Comparison of ENCODE assay signal across 31 cellular contexts in the genomic region with DNA sequence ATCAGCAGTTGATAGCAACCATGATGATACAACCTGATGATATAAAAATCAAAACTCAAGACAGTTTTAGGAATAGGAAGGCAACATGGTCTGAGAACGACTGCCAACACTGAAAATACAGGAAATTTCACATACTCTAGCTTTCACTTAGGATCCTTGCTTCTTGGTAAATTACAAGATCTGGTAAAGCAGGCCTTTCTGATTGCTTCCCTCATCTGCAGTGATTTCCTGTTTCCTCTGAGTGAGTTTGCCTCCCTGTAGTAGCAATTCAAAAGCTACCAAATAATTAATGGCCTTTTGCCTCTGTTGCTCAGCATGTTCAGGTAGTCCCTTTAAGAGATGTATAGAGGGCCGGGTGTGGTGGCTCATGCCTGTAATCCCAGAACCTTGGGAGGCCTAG. TPM values are rescaled to one million over a fixed set of nuclear protein-coding genes. Genes with fewer than 3 reads are reported as not detected.
A peak's percentile ranks its signal among the peaks of the same experiment; 100 is the strongest.
DNase-seq lines count a peak whose midpoint lies in the region; FAIRE-seq and TF ChIP-seq lines count a peak whose summit lies in the region.
"Had no signal": no experiment of that assay in that cellular context is flagged by ENCODE, and none has a peak within 500 bp of the region (broad histone marks: within the 10 kb centered on the region; RNA-seq: fewer than 3 reads in every experiment).

No MANE protein-coding gene starts in this region.

- no peaks in the 10 kb centered on the region for H3K9me3 ChIP-seq in endothelial cell of umbilical vein (replicated peaks; ENCODE audit: control insufficient read depth, insufficient read depth, low read length)
- H3K9me3 ChIP-seq: uterus had no signal

- H3K36me3 Mint-ChIP-seq in CD14-positive monocyte (peaks cover 4 to 10% of the 10 kb centered on the region in 2 donors), neural crest cell (ENCODE audit: low read depth) (peaks cover 2% of the 10 kb centered on the region)
- peaks cover 3% of the 10 kb centered on the region for H3K36me3 Mint-ChIP-seq in T-helper 2 cell treated with Interferon-gamma antibody and Interleukin-4, amounts not matched to agents 5 μg/mL and 100 μg/mL, for 36 hours (ENCODE audit: low read depth)
- H3K36me3 Mint-ChIP-seq: stimulated activated effector memory CD8-positive, alpha-beta T cell treated with anti-CD3 and anti-CD28 coated beads, Interleukin-12 subunit alpha, Interleukin-12 subunit beta, amount 100 ng/mL, for 72 hours had no signal

- H3K4me3 ChIP-seq in endothelial cell of umbilical vein (replicated peaks in 1 of 3; ENCODE audit: insufficient read depth in 1 of 3, low read depth in 1 of 3, low read length in 3 of 3): no peak overlapping the region
- H3K4me3 ChIP-seq: BLaER1 treated with 17β-estradiol and CSF1 and Interleukin-3, amounts not matched to agents 10 nM and 100 nM; GM23338; K562; uterus had no signal

- no peaks in the 10 kb centered on the region for H4K20me1 ChIP-seq in endothelial cell of umbilical vein (replicated peaks; ENCODE audit: control insufficient read depth, extremely low read depth, insufficient read depth, low read length)
- H4K20me1 ChIP-seq: BLaER1 treated with 17β-estradiol and CSF1 and Interleukin-3, amounts not matched to agents 10 nM and 100 nM had no signal

- H3K27ac ChIP-seq in endothelial cell of umbilical vein (ENCODE audit: insufficient read depth, low read depth, low read length): no peak overlapping the region
- H3K27ac ChIP-seq: parathyroid adenoma, uterus had no signal

- no peak overlapping the region for H3K4me2 ChIP-seq in endothelial cell of umbilical vein (ENCODE audit: insufficient read depth, low read length)
- H3K4me2 ChIP-seq: GM23338 had no signal

- TF ChIP-seq POLR2A in endothelial cell of umbilical vein (IDR thresholded peaks at IDR 0.05; ENCODE audit: low read depth, low read length): no peak

- no peaks in the 10 kb centered on the region for H3K9me1 ChIP-seq in endothelial cell of umbilical vein (replicated peaks; ENCODE audit: control insufficient read depth, extremely low read depth, insufficient read depth, low read length)

- CTCF ChIA-PET in endothelial cell of umbilical vein (lab: Charles Lee): interaction anchor here (0.8 to 1.6 kb wide), 2 partner anchors 17 to 42 kb away, joined by 3 to 4 read pairs; partner anchors contain the start of gene TMBIM4

- no TSS peak for BruUV-seq in endothelial cell of umbilical vein (replicated peaks; lab: Mats Ljungman, UMichigan)

- H3K27me3 ChIP-seq in endothelial cell of umbilical vein (ENCODE audit: control insufficient read depth in 2 of 2, insufficient read depth in 2 of 2, low read length in 2 of 2): peaks cover 3 to 7% of the 10 kb centered on the region in 2 experiments
- H3K27me3 ChIP-seq: uterus had no signal

- no peak overlapping the region for H3K9ac ChIP-seq in endothelial cell of umbilical vein (replicated peaks; ENCODE audit: extremely low read depth, insufficient read depth, low read length)
- H3K9ac ChIP-seq: BLaER1 treated with 17β-estradiol and CSF1 and Interleukin-3, amounts not matched to agents 10 nM and 100 nM; parathyroid adenoma had no signal

- H3K4me1 Mint-ChIP-seq in CD14-positive monocyte: peaks cover 43% of the 10 kb centered on the region
- H3K4me1 Mint-ChIP-seq in neural crest cell: peaks cover 4% of the 10 kb centered on the region
- H3K4me1 Mint-ChIP-seq in T-helper 2 cell treated with Interferon-gamma antibody and Interleukin-4, amounts not matched to agents 5 μg/mL and 100 μg/mL, for 36 hours (ENCODE audit: low read depth): no peaks in the 10 kb centered on the region
- H3K4me1 Mint-ChIP-seq: GM23338 had no signal

- FAIRE-seq in endothelial cell of umbilical vein (lab: Jason Lieb, UNC): no peak
- FAIRE-seq: HTR-8/SVneo, K562 had no signal

- peak overlapping the region in 1 of 2 donors; percentile 85 for H3K4me3 Mint-ChIP-seq in CD14-positive monocyte
- peak overlapping the region; percentile 18 for H3K4me3 Mint-ChIP-seq in neural crest cell
- H3K4me3 Mint-ChIP-seq in T-helper 2 cell treated with Interferon-gamma antibody and Interleukin-4, amounts not matched to agents 5 μg/mL and 100 μg/mL, for 36 hours: no peak overlapping the region
- H3K4me3 Mint-ChIP-seq: activated CD4-positive, alpha-beta T cell treated with anti-CD3 and anti-CD28 coated beads for 36 hours; GM23338; stimulated activated effector memory CD8-positive, alpha-beta T cell treated with anti-CD3 and anti-CD28 coated beads, Interleukin-12 subunit alpha, Interleukin-12 subunit beta, amount 100 ng/mL, for 72 hours had no signal

- peaks cover 0 to 2% (median 0%) of the 10 kb centered on the region in 3 donors for H3K27me3 Mint-ChIP-seq in CD14-positive monocyte (ENCODE audit: low read depth in 3 of 3)
- peaks cover 81% of the 10 kb centered on the region for H3K27me3 Mint-ChIP-seq in neural crest cell (ENCODE audit: low read depth)
- peaks cover 61% of the 10 kb centered on the region for H3K27me3 Mint-ChIP-seq in T-helper 2 cell treated with Interferon-gamma antibody and Interleukin-4, amounts not matched to agents 5 μg/mL and 100 μg/mL, for 36 hours (ENCODE audit: low read depth)

- POLR2A ChIA-PET in endothelial cell of umbilical vein (lab: Charles Lee): interaction anchor here (0.6 kb wide), 1 partner anchor 17 kb away, joined by 4 read pairs; no protein-coding TSS in a partner anchor

- H3K36me3 ChIP-seq in endothelial cell of umbilical vein (ENCODE audit: control insufficient read depth in 2 of 2, extremely low read depth in 1 of 2, insufficient read depth in 2 of 2, low read length in 2 of 2): no peaks in the 10 kb centered on the region
- H3K36me3 ChIP-seq: uterus had no signal

- no peaks in the 10 kb centered on the region for H3K79me2 ChIP-seq in endothelial cell of umbilical vein (ENCODE audit: control insufficient read depth, insufficient read depth, low read length)
- H3K79me2 ChIP-seq: parathyroid adenoma had no signal

- H2AFZ ChIP-seq in endothelial cell of umbilical vein (ENCODE audit: low read depth, low read length): no peak overlapping the region
- H2AFZ ChIP-seq: GM23338, parathyroid adenoma had no signal

- peak overlapping the region; percentile 93 to 100 (median 99) for H3K27ac Mint-ChIP-seq in CD14-positive monocyte
- H3K27ac Mint-ChIP-seq in neural crest cell (ENCODE audit: unreplicated experiment): no peak overlapping the region
- H3K27ac Mint-ChIP-seq in T-helper 2 cell treated with Interferon-gamma antibody and Interleukin-4, amounts not matched to agents 5 μg/mL and 100 μg/mL, for 36 hours: no peak overlapping the region
- H3K27ac Mint-ChIP-seq: activated CD4-positive, alpha-beta T cell treated with anti-CD3 and anti-CD28 coated beads for 36 hours; GM23338; stimulated activated effector memory CD8-positive, alpha-beta T cell treated with anti-CD3 and anti-CD28 coated beads, Interleukin-12 subunit alpha, Interleukin-12 subunit beta, amount 100 ng/mL, for 72 hours; T-cell had no signal

- dilution Hi-C loops in endothelial cell of umbilical vein (cut with MboI; ENCODE audit: extremely low pct_ligation_motif_present, low sequenced_read_pairs): no loop called here

- H3K9me3 Mint-ChIP-seq in CD14-positive monocyte: peaks cover 1 to 7% (median 4%) of the 10 kb centered on the region in 7 donors
- peaks cover 8% of the 10 kb centered on the region for H3K9me3 Mint-ChIP-seq in neural crest cell
- peaks cover 7% of the 10 kb centered on the region for H3K9me3 Mint-ChIP-seq in T-helper 2 cell treated with Interferon-gamma antibody and Interleukin-4, amounts not matched to agents 5 μg/mL and 100 μg/mL, for 36 hours

- intact Hi-C loops in CD14-positive monocyte (cut with micrococcal nuclease): no loop called here
- intact Hi-C loops in endothelial cell of umbilical vein (cut with micrococcal nuclease): no loop called here

- peaks cover 20% of the 10 kb centered on the region for H3K4me1 ChIP-seq in endothelial cell of umbilical vein (ENCODE audit: control insufficient read depth, extremely low read depth, insufficient read depth, low read length)
- H3K4me1 ChIP-seq: parathyroid adenoma, uterus had no signal

- DNase-seq in CD14-positive monocyte (ENCODE audit: low spot score) (no peak), GF-D8 (lab: John Stamatoyannopoulos, UW) (peak; percentile 8), endothelial cell of umbilical vein (ENCODE audit: low read depth, low spot score) (peak; percentile 37), neural crest cell (ENCODE audit: low read depth, low spot score) (no peak), GM20000 (ENCODE audit: low spot score) (no peak), NAMALWA (ENCODE audit: low spot score) (no peak), nucleus accumbens (lab: John Stamatoyannopoulos, UW) (no peak)
- DNase-seq in T-helper 2 cell treated with Interferon-gamma antibody and Interleukin-4, amounts not matched to agents 5 μg/mL and 100 μg/mL, for 36 hours (ENCODE audit: low spot score): no peak
- DNase-seq: activated CD4-positive, alpha-beta T cell treated with anti-CD3 and anti-CD28 coated beads for 36 hours; activated effector memory CD4-positive, alpha-beta T cell treated with anti-CD3 and anti-CD28 coated beads, Interleukin-2, amount 50 U/mL, for 16 hours; activated T-cell treated with anti-CD3 and anti-CD28 coated beads for 4 hours; effector CD4-positive, alpha-beta T cell; erythroblast; head of caudate nucleus; mesenchymal stem cell; NCI-H1105 treated with DMSO at 0.1 percent for 48 hours; NCI-H1930; NCI-H526; NK-92 treated with Interleukin-12 subunit alpha and Interleukin-12 subunit beta, amount 100 ng/mL, for 24 hours; right cardiac atrium; SHP77 treated with DMSO at 0.1 percent for 48 hours; stimulated activated CD4-positive, alpha-beta T cell treated with anti-CD3 and anti-CD28 coated beads, Interleukin-12 subunit alpha, Interleukin-12 subunit beta, amount 100 ng/mL, for 4 hours; stimulated activated CD4-positive, alpha-beta T cell treated with anti-CD3 and anti-CD28 coated beads, Interleukin-4, amount 100 ng/mL, for 1 hour; T-cell; uterus had no signal

- TF ChIP-seq CTCF in CD14-positive monocyte (IDR thresholded peaks at IDR 0.05) (no peak), endothelial cell of umbilical vein (IDR thresholded peaks at IDR 0.05; ENCODE audit: extremely low read depth in 1 of 2, insufficient read depth in 1 of 2, low read depth in 1 of 2, low read length in 2 of 2) (no peak), neural crest cell (conservative IDR thresholded peaks at IDR 0.05) (no peak), GM20000 (IDR thresholded peaks at IDR 0.05; ENCODE audit: extremely low read depth, missing control alignments) (no peak)

RNA-seq across cellular contexts. Expression of gene IRAK3, which starts 2.0 kb away (rescaled TPM):
- 10 to 100 TPM; 56.9 to 59.7 TPM for polyA plus RNA-seq in CD14-positive monocyte
- 7.4 and 8.5 TPM in 2 replicates for total RNA-seq in endothelial cell of umbilical vein
- polyA plus RNA-seq in endothelial cell of umbilical vein: 2.0 and 2.3 TPM in 2 replicates
- polyA plus RNA-seq in endothelial cell of umbilical vein (2011; cell fraction: cytosol; rRNA removed): 3.0 and 3.2 TPM in 2 replicates
- 6.9 and 7.4 TPM in 2 replicates for polyA plus RNA-seq in endothelial cell of umbilical vein (2011; cell fraction: nucleus; rRNA removed)
- polyA plus RNA-seq in endothelial cell of umbilical vein (2012): 1.2 and 2.1 TPM in 2 replicates
- 6.3 and 11.1 TPM in 2 replicates for polyA minus RNA-seq in endothelial cell of umbilical vein
- not detected for polyA minus RNA-seq in endothelial cell of umbilical vein (2011; cell fraction: cytosol; rRNA and poly(A)+ RNA removed)
- polyA minus RNA-seq in endothelial cell of umbilical vein (2011; cell fraction: nucleus; rRNA and poly(A)+ RNA removed): 6.0 and 7.9 TPM in 2 replicates
- 0.56 and 0.61 TPM in 2 replicates for total RNA-seq in neural crest cell

RNA-seq across cellular contexts. Expression of gene TMBIM4, which starts 17.2 kb away (rescaled TPM):
- 100 to 1,000 TPM; 694 to 823 TPM for polyA plus RNA-seq in CD14-positive monocyte
- 74.1 and 78.1 TPM in 2 replicates for total RNA-seq in endothelial cell of umbilical vein
- polyA plus RNA-seq in endothelial cell of umbilical vein: 363 and 370 TPM in 2 replicates
- 148 and 198 TPM in 2 replicates for polyA plus RNA-seq in endothelial cell of umbilical vein (2011; cell fraction: cytosol; rRNA removed)
- 62.3 and 69.5 TPM in 2 replicates for polyA plus RNA-seq in endothelial cell of umbilical vein (2011; cell fraction: nucleus; rRNA removed)
- 72.7 and 85.8 TPM in 2 replicates for polyA plus RNA-seq in endothelial cell of umbilical vein (2012)
- polyA minus RNA-seq in endothelial cell of umbilical vein: 75.8 and 76.8 TPM in 2 replicates
- polyA minus RNA-seq in endothelial cell of umbilical vein (2011; cell fraction: cytosol; rRNA and poly(A)+ RNA removed): 24.6 TPM
- polyA minus RNA-seq in endothelial cell of umbilical vein (2011; cell fraction: nucleus; rRNA and poly(A)+ RNA removed): 28.7 and 32.6 TPM in 2 replicates
- 22.2 and 27.2 TPM in 2 replicates for total RNA-seq in neural crest cell

RNA-seq across cellular contexts. Expression of gene LLPH, which starts 56.5 kb away (rescaled TPM):
- 10 to 100 TPM; 33.4 to 44.0 TPM for polyA plus RNA-seq in CD14-positive monocyte
- total RNA-seq in endothelial cell of umbilical vein: 34.0 and 35.6 TPM in 2 replicates
- polyA plus RNA-seq in endothelial cell of umbilical vein: 3.4 and 4.0 TPM in 2 replicates
- polyA plus RNA-seq in endothelial cell of umbilical vein (2011; cell fraction: cytosol; rRNA removed): 8.2 and 10.1 TPM in 2 replicates
- polyA plus RNA-seq in endothelial cell of umbilical vein (2011; cell fraction: nucleus; rRNA removed): 2.7 and 4.8 TPM in 2 replicates
- polyA plus RNA-seq in endothelial cell of umbilical vein (2012): 42.7 and 61.2 TPM in 2 replicates
- 1.8 and 2.3 TPM in 2 replicates for polyA minus RNA-seq in endothelial cell of umbilical vein
- polyA minus RNA-seq in endothelial cell of umbilical vein (2011; cell fraction: cytosol; rRNA and poly(A)+ RNA removed): 2.9 TPM
- polyA minus RNA-seq in endothelial cell of umbilical vein (2011; cell fraction: nucleus; rRNA and poly(A)+ RNA removed): 1.9 and 3.3 TPM in 2 replicates
- total RNA-seq in neural crest cell: 24.9 and 26.2 TPM in 2 replicates

Comparison
In these comparisons a context has a peak if more than half of its experiments do, and no peak if none do; other contexts are left out.
1. DNase-seq: peak in GF-D8 (single experiment) and endothelial cell of umbilical vein (single experiment); none in CD14-positive monocyte (single experiment), neural crest cell (single experiment), GM20000 (single experiment), T-helper 2 cell treated with Interferon-gamma antibody and Interleukin-4, amounts not matched to agents 5 μg/mL and 100 μg/mL, for 36 hours (single experiment), NAMALWA (single experiment) and nucleus accumbens (0 of 56).
2. H3K27ac Mint-ChIP-seq: peak in CD14-positive monocyte (7 of 7); none in neural crest cell (single experiment) and T-helper 2 cell treated with Interferon-gamma antibody and Interleukin-4, amounts not matched to agents 5 μg/mL and 100 μg/mL, for 36 hours (single experiment).